In genomic region chr4:174757736-174758135, GRCh38 we compare ENCODE assay signal across 17 cellular contexts.
A peak's percentile ranks its signal among the peaks of the same experiment; 100 is the strongest.
DNase-seq lines count a peak whose midpoint lies in the region; ATAC-seq lines count a peak whose summit lies in the region.
"Had no signal": no experiment of that assay in that cellular context is flagged by ENCODE, and none has a peak within 500 bp of the region (broad histone marks: within the 10 kb centered on the region; RNA-seq: fewer than 3 reads in every experiment).

No MANE protein-coding gene starts in this region.

- H3K27ac Mint-ChIP-seq in activated T-helper 2 cell treated with anti-CD3 and anti-CD28 coated beads, Interferon-gamma antibody, Interleukin-2, Interleukin-4, amounts not matched to agents 10 μg/mL and 5 μg/mL and 100 μg/mL, durations not matched to agents 14 hours and 24 hours and 36 hours = no peak overlapping the region
- H3K27ac Mint-ChIP-seq: T-cell had no signal

- H3K9me3 Mint-ChIP-seq in activated T-helper 2 cell treated with anti-CD3 and anti-CD28 coated beads, Interferon-gamma antibody, Interleukin-2, Interleukin-4, amounts not matched to agents 10 μg/mL and 5 μg/mL and 100 μg/mL, durations not matched to agents 14 hours and 24 hours and 36 hours = no peaks in the 10 kb centered on the region
- H3K9me3 Mint-ChIP-seq: T-cell had no signal

- H3K27me3 Mint-ChIP-seq in activated T-helper 2 cell treated with anti-CD3 and anti-CD28 coated beads, Interferon-gamma antibody, Interleukin-2, Interleukin-4, amounts not matched to agents 10 μg/mL and 5 μg/mL and 100 μg/mL, durations not matched to agents 14 hours and 24 hours and 36 hours (ENCODE audit: low read depth) = no peaks in the 10 kb centered on the region

- intact Hi-C loops in activated T-helper 2 cell treated with anti-CD3 and anti-CD28 coated beads, Interferon-gamma antibody, Interleukin-2, Interleukin-4, amounts not matched to agents 10 μg/mL and 5 μg/mL and 100 μg/mL, durations not matched to agents 14 hours and 24 hours and 36 hours (cut with micrococcal nuclease) = no loop called here
- intact Hi-C loops in left colon (cut with DNase I, micrococcal nuclease) = no loop called here

- DNase-seq in Daoy (ENCODE audit: low read depth) (peak; percentile 7), M059J (ENCODE audit: low read depth) (peak; percentile 62), NCI-H748 treated with DMSO at 0.1 percent for 48 hours (lab: John Stamatoyannopoulos, UW) (peak; percentile 77), left kidney (ENCODE audit: low read depth, low spot score) (peak; percentile 16), germinal center (ENCODE audit: low spot score) (no peak), NCI-H774 (lab: John Stamatoyannopoulos, UW) (no peak), left colon (no peak)
- no peak for DNase-seq in activated T-helper 2 cell treated with anti-CD3 and anti-CD28 coated beads, Interferon-gamma antibody, Interleukin-2, Interleukin-4, amounts not matched to agents 10 μg/mL and 5 μg/mL and 100 μg/mL, durations not matched to agents 14 hours and 24 hours and 36 hours (ENCODE audit: low spot score)
- DNase-seq: AML-193, DMS79 treated with DMSO at 0.1 percent for 48 hours, GF-D8, Kasumi-1, NCI-H1694 treated with DMSO at 0.1 percent for 48 hours, NCI-H2171, NCI-H510A, PC-3, T-cell had no signal

- no peaks in the 10 kb centered on the region for H3K36me3 Mint-ChIP-seq in activated T-helper 2 cell treated with anti-CD3 and anti-CD28 coated beads, Interferon-gamma antibody, Interleukin-2, Interleukin-4, amounts not matched to agents 10 μg/mL and 5 μg/mL and 100 μg/mL, durations not matched to agents 14 hours and 24 hours and 36 hours (ENCODE audit: low read depth)
- H3K36me3 Mint-ChIP-seq: T-cell had no signal

- no peak overlapping the region for H3K4me3 Mint-ChIP-seq in activated T-helper 2 cell treated with anti-CD3 and anti-CD28 coated beads, Interferon-gamma antibody, Interleukin-2, Interleukin-4, amounts not matched to agents 10 μg/mL and 5 μg/mL and 100 μg/mL, durations not matched to agents 14 hours and 24 hours and 36 hours (ENCODE audit: low read depth)
- H3K4me3 Mint-ChIP-seq: T-cell had no signal

- ATAC-seq in left colon = no peak
- ATAC-seq: PC-3, T-cell had no signal

- H3K4me1 Mint-ChIP-seq in activated T-helper 2 cell treated with anti-CD3 and anti-CD28 coated beads, Interferon-gamma antibody, Interleukin-2, Interleukin-4, amounts not matched to agents 10 μg/mL and 5 μg/mL and 100 μg/mL, durations not matched to agents 14 hours and 24 hours and 36 hours (ENCODE audit: low read depth) = no peaks in the 10 kb centered on the region
- H3K4me1 Mint-ChIP-seq: T-cell had no signal

Comparison
In these comparisons a context has a peak if more than half of its experiments do, and no peak if none do; other contexts are left out.
1. DNase-seq: peak in Daoy (single experiment), M059J (single experiment), NCI-H748 treated with DMSO at 0.1 percent for 48 hours (single experiment) and left kidney (single experiment); none in germinal center (single experiment), NCI-H774 (single experiment), activated T-helper 2 cell treated with anti-CD3 and anti-CD28 coated beads, Interferon-gamma antibody, Interleukin-2, Interleukin-4, amounts not matched to agents 10 μg/mL and 5 μg/mL and 100 μg/mL, durations not matched to agents 14 hours and 24 hours and 36 hours (single experiment) and left colon (0 of 2).